In genomic region chr15:28021281-28022039, GRCh38 we compare ENCODE assay signal across 9 cellular contexts.
DNase-seq lines count a peak whose midpoint lies in the region; ATAC-seq and TF ChIP-seq lines count a peak whose summit lies in the region.
"Had no signal": no experiment of that assay in that cellular context is flagged by ENCODE, and none has a peak within 500 bp of the region (broad histone marks: within the 10 kb centered on the region; RNA-seq: fewer than 3 reads in every experiment).

No MANE protein-coding gene starts in this region.

- H3K27me3 Mint-ChIP-seq in activated CD8-positive, alpha-beta T cell treated with anti-CD3 and anti-CD28 coated beads for 36 hours, result no peaks in the 10 kb centered on the region
- peaks cover 2% of the 10 kb centered on the region for H3K27me3 Mint-ChIP-seq in activated CD8-positive, alpha-beta T cell treated with anti-CD3 and anti-CD28 coated beads, Interleukin-2, amount 10 ng/mL, durations not matched to agents 7 days and 5 days (ENCODE audit: low read depth)
- peaks cover 0 to 2% of the 10 kb centered on the region in 2 donors for H3K27me3 Mint-ChIP-seq in natural killer cell (ENCODE audit: low read depth in 2 of 2)

- H3K4me3 Mint-ChIP-seq in activated CD8-positive, alpha-beta T cell treated with anti-CD3 and anti-CD28 coated beads for 36 hours, result no peak overlapping the region
- H3K4me3 Mint-ChIP-seq in activated CD8-positive, alpha-beta T cell treated with anti-CD3 and anti-CD28 coated beads, Interleukin-2, amount 10 ng/mL, durations not matched to agents 7 days and 5 days, result no peak overlapping the region
- no peak overlapping the region for H3K4me3 Mint-ChIP-seq in natural killer cell

- H3K27ac ChIP-seq in iPS DF 6.9 (ENCODE audit: low read length), result no peak overlapping the region

- no peak for TF ChIP-seq CTCF in activated CD8-positive, alpha-beta T cell treated with anti-CD3 and anti-CD28 coated beads for 36 hours (IDR thresholded peaks at IDR 0.05)
- TF ChIP-seq CTCF in natural killer cell (IDR thresholded peaks at IDR 0.05), result no peak

- H3K4me1 Mint-ChIP-seq in activated CD8-positive, alpha-beta T cell treated with anti-CD3 and anti-CD28 coated beads for 36 hours (ENCODE audit: low read depth), result no peaks in the 10 kb centered on the region
- no peaks in the 10 kb centered on the region for H3K4me1 Mint-ChIP-seq in activated CD8-positive, alpha-beta T cell treated with anti-CD3 and anti-CD28 coated beads, Interleukin-2, amount 10 ng/mL, durations not matched to agents 7 days and 5 days (ENCODE audit: low read depth)
- no peaks in the 10 kb centered on the region for H3K4me1 Mint-ChIP-seq in natural killer cell

- H3K9me3 Mint-ChIP-seq in activated CD8-positive, alpha-beta T cell treated with anti-CD3 and anti-CD28 coated beads for 36 hours, result no peaks in the 10 kb centered on the region
- H3K9me3 Mint-ChIP-seq in activated CD8-positive, alpha-beta T cell treated with anti-CD3 and anti-CD28 coated beads, Interleukin-2, amount 10 ng/mL, durations not matched to agents 7 days and 5 days (ENCODE audit: insufficient read depth), result no peaks in the 10 kb centered on the region
- no peaks in the 10 kb centered on the region for H3K9me3 Mint-ChIP-seq in natural killer cell

- H3K4me3 ChIP-seq in adipocyte (ENCODE audit: low read length), result no peak overlapping the region
- H3K4me3 ChIP-seq in iPS DF 6.9 (ENCODE audit: low read length), result no peak overlapping the region

- DNase-seq in activated CD8-positive, alpha-beta T cell treated with anti-CD3 and anti-CD28 coated beads for 36 hours, result peak; percentile 27
- DNase-seq in activated CD8-positive, alpha-beta T cell treated with anti-CD3 and anti-CD28 coated beads, Interleukin-2, amount 10 ng/mL, durations not matched to agents 7 days and 5 days, result no peak
- DNase-seq in NCI-H2081 treated with DMSO at 0.1 percent for 48 hours (lab: John Stamatoyannopoulos, UW) (peak; percentile 62), adipocyte (ENCODE audit: low read depth) (peak; percentile 42), iPS DF 6.9 (ENCODE audit: low read depth, low spot score) (peak; percentile 25), stromal cell of bone marrow (ENCODE audit: low read depth) (peak; percentile 0), natural killer cell (no peak)

- no peak for ATAC-seq in activated CD8-positive, alpha-beta T cell treated with anti-CD3 and anti-CD28 coated beads for 36 hours
- no peak for ATAC-seq in activated CD8-positive, alpha-beta T cell treated with anti-CD3 and anti-CD28 coated beads, Interleukin-2, amount 10 ng/mL, durations not matched to agents 7 days and 5 days
- ATAC-seq in HG02973 (IDR thresholded peaks at IDR 0.05; ENCODE audit: unreplicated experiment) (no peak), natural killer cell (no peak)

- intact Hi-C loops in activated CD8-positive, alpha-beta T cell treated with anti-CD3 and anti-CD28 coated beads for 36 hours (cut with micrococcal nuclease), result no loop called here
- intact Hi-C loops in natural killer cell (cut with micrococcal nuclease), result no loop called here

- H3K27ac Mint-ChIP-seq in activated CD8-positive, alpha-beta T cell treated with anti-CD3 and anti-CD28 coated beads for 36 hours, result no peak overlapping the region
- no peak overlapping the region for H3K27ac Mint-ChIP-seq in activated CD8-positive, alpha-beta T cell treated with anti-CD3 and anti-CD28 coated beads, Interleukin-2, amount 10 ng/mL, durations not matched to agents 7 days and 5 days
- H3K27ac Mint-ChIP-seq in natural killer cell, result no peak overlapping the region
- H3K27ac Mint-ChIP-seq: CD4-positive, alpha-beta memory T cell had no signal

- H3K36me3 ChIP-seq in adipocyte (ENCODE audit: control insufficient read depth, insufficient read depth, low read length, severe bottlenecking) (no peaks in the 10 kb centered on the region), iPS DF 6.9 (ENCODE audit: control insufficient read depth, insufficient read depth, low read length) (no peaks in the 10 kb centered on the region)

- no peaks in the 10 kb centered on the region for H3K9me3 ChIP-seq in adipocyte (ENCODE audit: control insufficient read depth, low read length)
- peaks cover 5% of the 10 kb centered on the region; the same call in 1 of the 2 replicates for H3K9me3 ChIP-seq in iPS DF 6.9 (ENCODE audit: control insufficient read depth, insufficient read depth, low read length)

- H3K36me3 Mint-ChIP-seq in activated CD8-positive, alpha-beta T cell treated with anti-CD3 and anti-CD28 coated beads for 36 hours (ENCODE audit: low read depth), result no peaks in the 10 kb centered on the region
- no peaks in the 10 kb centered on the region for H3K36me3 Mint-ChIP-seq in activated CD8-positive, alpha-beta T cell treated with anti-CD3 and anti-CD28 coated beads, Interleukin-2, amount 10 ng/mL, durations not matched to agents 7 days and 5 days (ENCODE audit: low read depth)
- H3K36me3 Mint-ChIP-seq in natural killer cell, result no peaks in the 10 kb centered on the region
- H3K36me3 Mint-ChIP-seq: CD4-positive, alpha-beta memory T cell had no signal

- no peak overlapping the region for H3K9ac ChIP-seq in adipocyte (ENCODE audit: low read length)

- H3K27me3 ChIP-seq in adipocyte (replicated peaks; ENCODE audit: control insufficient read depth, insufficient read depth, low read length), result peaks cover 7% of the 10 kb centered on the region
- no peaks in the 10 kb centered on the region for H3K27me3 ChIP-seq in iPS DF 6.9 (ENCODE audit: control insufficient read depth, insufficient read depth, low read length)

- POLR2A ChIA-PET in activated CD8-positive, alpha-beta T cell treated with anti-CD3 and anti-CD28 coated beads for 36 hours (lab: Charles Lee), result no interaction called here
- POLR2A ChIA-PET in activated CD8-positive, alpha-beta T cell treated with anti-CD3 and anti-CD28 coated beads, Interleukin-2, amount 10 ng/mL, durations not matched to agents 7 days and 5 days (lab: Charles Lee), result no interaction called here

- CTCF ChIA-PET in activated CD8-positive, alpha-beta T cell treated with anti-CD3 and anti-CD28 coated beads for 36 hours (lab: Charles Lee), result interaction anchor here (1.0 to 1.1 kb wide), 2 partner anchors 10 to 13 kb away, joined by 3 read pairs; no protein-coding TSS in a partner anchor
- CTCF ChIA-PET in activated CD8-positive, alpha-beta T cell treated with anti-CD3 and anti-CD28 coated beads, Interleukin-2, amount 10 ng/mL, durations not matched to agents 7 days and 5 days (lab: Charles Lee), result no interaction called here

- no CpG with 5 or more reads among the region's 17 CpGs for WGBS in iPS DF 6.9 (ENCODE audit: insufficient coverage, insufficient read length)

- H3K4me1 ChIP-seq in adipocyte (ENCODE audit: control insufficient read depth, insufficient read depth, low read length), result peaks cover 12% of the 10 kb centered on the region
- H3K4me1 ChIP-seq in iPS DF 6.9 (ENCODE audit: control insufficient read depth, insufficient read depth, low read length), result no peaks in the 10 kb centered on the region; the same call in 1 of the 2 replicates

Comparison
In these comparisons a context has a peak if more than half of its experiments do, and no peak if none do; other contexts are left out.
1. DNase-seq: peak in activated CD8-positive, alpha-beta T cell treated with anti-CD3 and anti-CD28 coated beads for 36 hours (single experiment), NCI-H2081 treated with DMSO at 0.1 percent for 48 hours (single experiment), adipocyte (single experiment), iPS DF 6.9 (single experiment) and stromal cell of bone marrow (single experiment); none in activated CD8-positive, alpha-beta T cell treated with anti-CD3 and anti-CD28 coated beads, Interleukin-2, amount 10 ng/mL, durations not matched to agents 7 days and 5 days (single experiment) and natural killer cell (single experiment).